29 cellular contexts compared by ENCODE assay signal in genomic region chr4:112150920-112151319, GRCh38.
"Had no signal": no experiment of that assay in that cellular context is flagged by ENCODE, and none has a peak within 500 bp of the region (broad histone marks: within the 10 kb centered on the region; RNA-seq: fewer than 3 reads in every experiment).

No MANE protein-coding gene starts in this region.

- H3K9me3 Mint-ChIP-seq: activated CD4-positive, alpha-beta T cell treated with anti-CD3 and anti-CD28 coated beads, Interleukin-2, amount 10 ng/mL, durations not matched to agents 24 days and 14 days; activated naive CD4-positive, alpha-beta T cell treated with anti-CD3 and anti-CD28 coated beads, Interleukin-2, amount 10 ng/mL, durations not matched to agents 7 days and 5 days; activated naive CD8-positive, alpha-beta T cell treated with anti-CD3 and anti-CD28 coated beads for 36 hours; activated T-cell treated with anti-CD3 and anti-CD28 coated beads, Interleukin-2, amount 50 U/mL, for 4 hours; activated T-helper 1 cell treated with anti-CD3 and anti-CD28 coated beads, Interleukin-12 subunit alpha, Interleukin-12 subunit beta, Interleukin-2, Interleukin-4 antibody, amounts not matched to agents 30 ng/mL and 10 ng/mL and 1 ng/mL, durations not matched to agents 14 hours and 24 hours and 36 hours; central memory CD8-positive, alpha-beta T cell had no signal

- H3K36me3 Mint-ChIP-seq: activated naive CD4-positive, alpha-beta T cell treated with anti-CD3 and anti-CD28 coated beads, Interleukin-2, amount 10 ng/mL, durations not matched to agents 7 days and 5 days had no signal

- H3K27ac ChIP-seq: ascending aorta, cardiac muscle cell, colonic mucosa, PC-9, RWPE1 had no signal

- H3K4me3 ChIP-seq: ascending aorta, cardiac muscle cell, colonic mucosa, PC-9 had no signal

- ATAC-seq: activated T-cell treated with anti-CD3 and anti-CD28 coated beads, Interleukin-2, amount 50 U/mL, for 4 hours; Right ventricle myocardium inferior; SK-N-SH treated with all-trans-retinoic acid at 6 μM for 48 hours had no signal

- H3K4me1 ChIP-seq: colonic mucosa had no signal

- H3K27ac Mint-ChIP-seq: activated CD4-positive, alpha-beta T cell treated with anti-CD3 and anti-CD28 coated beads, Interleukin-2, amount 10 ng/mL, durations not matched to agents 24 days and 14 days; activated naive CD4-positive, alpha-beta T cell treated with anti-CD3 and anti-CD28 coated beads, Interleukin-2, amount 10 ng/mL, durations not matched to agents 7 days and 5 days; activated naive CD8-positive, alpha-beta T cell treated with anti-CD3 and anti-CD28 coated beads for 36 hours; activated T-helper 1 cell treated with anti-CD3 and anti-CD28 coated beads, Interleukin-12 subunit alpha, Interleukin-12 subunit beta, Interleukin-2, Interleukin-4 antibody, amounts not matched to agents 30 ng/mL and 10 ng/mL and 1 ng/mL, durations not matched to agents 14 hours and 24 hours and 36 hours had no signal

- H3K36me3 ChIP-seq: ascending aorta, cardiac muscle cell, colonic mucosa had no signal

- DNase-seq: activated CD4-positive, alpha-beta T cell treated with anti-CD3 and anti-CD28 coated beads, Interleukin-2, amount 10 ng/mL, durations not matched to agents 24 days and 14 days; activated CD4-positive, alpha-beta T cell treated with anti-CD3 and anti-CD28 coated beads, Interleukin-2, amount 50 U/mL, for 4 hours; activated CD8-positive, alpha-beta memory T cell treated with anti-CD3 and anti-CD28 coated beads, Interleukin-2, amount 50 U/mL, for 4 hours; activated effector memory CD4-positive, alpha-beta T cell treated with Interleukin-2 at 50 U/mL for 16 hours; activated naive CD4-positive, alpha-beta T cell treated with anti-CD3 and anti-CD28 coated beads, Interleukin-2, amount 10 ng/mL, durations not matched to agents 7 days and 5 days; activated naive CD8-positive, alpha-beta T cell treated with anti-CD3 and anti-CD28 coated beads for 36 hours; activated T-cell treated with anti-CD3 and anti-CD28 coated beads for 4 hours; activated T-cell treated with anti-CD3 and anti-CD28 coated beads, Interleukin-2, amount 50 U/mL, for 4 hours; colonic mucosa; NCI-H1048; NCI-H1105 treated with DMSO at 0.1 percent for 48 hours; NCI-H1436; NCI-H1694; NCI-H1930; NCI-H345; NCI-H524 treated with DMSO at 0.1 percent for 48 hours; NCI-H748 treated with DMSO at 0.1 percent for 48 hours; NK-92 treated with Interleukin-12 subunit alpha and Interleukin-12 subunit beta, amount 100 ng/mL, for 24 hours; PC-9; SIG-M5; T-helper 1 cell; T1000 had no signal

- H3K9me3 ChIP-seq: ascending aorta, colonic mucosa had no signal

- H3K4me3 Mint-ChIP-seq: activated CD4-positive, alpha-beta T cell treated with anti-CD3 and anti-CD28 coated beads, Interleukin-2, amount 10 ng/mL, durations not matched to agents 24 days and 14 days; activated naive CD4-positive, alpha-beta T cell treated with anti-CD3 and anti-CD28 coated beads, Interleukin-2, amount 10 ng/mL, durations not matched to agents 7 days and 5 days; activated naive CD8-positive, alpha-beta T cell treated with anti-CD3 and anti-CD28 coated beads for 36 hours; activated T-cell treated with anti-CD3 and anti-CD28 coated beads, Interleukin-2, amount 50 U/mL, for 4 hours; activated T-helper 1 cell treated with anti-CD3 and anti-CD28 coated beads, Interleukin-12 subunit alpha, Interleukin-12 subunit beta, Interleukin-2, Interleukin-4 antibody, amounts not matched to agents 30 ng/mL and 10 ng/mL and 1 ng/mL, durations not matched to agents 14 hours and 24 hours and 36 hours; central memory CD8-positive, alpha-beta T cell had no signal

- H3K27me3 Mint-ChIP-seq: activated CD4-positive, alpha-beta T cell treated with anti-CD3 and anti-CD28 coated beads, Interleukin-2, amount 10 ng/mL, durations not matched to agents 24 days and 14 days; activated naive CD4-positive, alpha-beta T cell treated with anti-CD3 and anti-CD28 coated beads, Interleukin-2, amount 10 ng/mL, durations not matched to agents 7 days and 5 days; activated naive CD8-positive, alpha-beta T cell treated with anti-CD3 and anti-CD28 coated beads for 36 hours; central memory CD8-positive, alpha-beta T cell had no signal

- H3K27me3 ChIP-seq: ascending aorta, colonic mucosa had no signal
